Comparison of ENCODE assay signal across 1 cellular context in genomic region chr1:154183045-154183968, GRCh38.
TF ChIP-seq lines count a peak whose summit lies in the region.

No MANE protein-coding gene starts in this region.

TF ChIP-seq in HepG2, 621 proteins besides CTCF, POLR2A, EP300 and RAD21 (continued from another document and continues in another):
- TF ChIP-seq THYN1 (CRISPR knock-in tag; IDR thresholded peaks at IDR 0.05; ENCODE audit: borderline replicate concordance, low read depth) (no peak), ELK4 (CRISPR knock-in tag; IDR thresholded peaks at IDR 0.05; ENCODE audit: borderline replicate concordance) (no peak), TEAD3 (CRISPR knock-in tag; optimal IDR thresholded peaks at IDR 0.05; ENCODE audit: borderline replicate concordance) (peak; percentile 93), ZNF24 (IDR thresholded peaks at IDR 0.05) (no peak), ZNF782 (CRISPR knock-in tag; IDR thresholded peaks at IDR 0.05; ENCODE audit: borderline replicate concordance) (peak; percentile 33; the same call in 1 of the 2 replicates), TGIF2 (CRISPR knock-in tag; IDR thresholded peaks at IDR 0.05) (peak; percentile 77), PITX1 (CRISPR knock-in tag; IDR thresholded peaks at IDR 0.05) (0 out of 2 replicates have a peak, but pooled peaks have one; percentile 38), ZNF737 (CRISPR knock-in tag; IDR thresholded peaks at IDR 0.05; ENCODE audit: borderline replicate concordance) (no peak), NR2F1 (CRISPR knock-in tag; IDR thresholded peaks at IDR 0.05) (peak in 1 of 2 experiments; percentile 53; a peak in 1 of 4 replicates), ZNF138 (CRISPR knock-in tag; IDR thresholded peaks at IDR 0.05; ENCODE audit: low read depth) (0 out of 2 replicates have a peak, but pooled peaks have one; percentile 38), DNMT3B (CRISPR knock-in tag; conservative IDR thresholded peaks at IDR 0.05) (no peak; the same call in 1 of the 2 replicates), REL (CRISPR knock-in tag; conservative IDR thresholded peaks at IDR 0.05) (peak; percentile 82; the same call in 1 of the 2 replicates), SP140L (CRISPR knock-in tag; IDR thresholded peaks at IDR 0.05; ENCODE audit: borderline replicate concordance) (no peak), MIER3 (CRISPR knock-in tag; IDR thresholded peaks at IDR 0.05; ENCODE audit: borderline replicate concordance) (peak; percentile 84; the same call in 1 of the 2 replicates), HMG20B (CRISPR knock-in tag; conservative IDR thresholded peaks at IDR 0.05) (no peak; the same call in 1 of the 2 replicates), NBN (conservative IDR thresholded peaks at IDR 0.05) (no peak), ZNF83 (CRISPR knock-in tag; IDR thresholded peaks at IDR 0.05; ENCODE audit: borderline replicate concordance) (no peak; the same call in 1 of the 2 replicates), ZNF274 (CRISPR knock-in tag; IDR thresholded peaks at IDR 0.05) (peak; percentile 75; the same call in 1 of the 2 replicates), ZNF446 (CRISPR knock-in tag; IDR thresholded peaks at IDR 0.05) (no peak), E2F1 (CRISPR knock-in tag; IDR thresholded peaks at IDR 0.05) (peak; percentile 97), SIX1 (CRISPR knock-in tag; IDR thresholded peaks at IDR 0.05; ENCODE audit: borderline replicate concordance) (no peak), ZNF160 (CRISPR knock-in tag; IDR thresholded peaks at IDR 0.05) (0 out of 2 replicates have a peak, but pooled peaks have one; percentile 29), HIVEP1 (CRISPR knock-in tag; IDR thresholded peaks at IDR 0.05) (peak; percentile 90), NAIF1 (CRISPR knock-in tag; IDR thresholded peaks at IDR 0.05; ENCODE audit: borderline replicate concordance) (no peak), ZFP62 (CRISPR knock-in tag; IDR thresholded peaks at IDR 0.05) (no peak), NFYC (CRISPR knock-in tag; IDR thresholded peaks at IDR 0.05) (peak; percentile 83), SIN3B (IDR thresholded peaks at IDR 0.05; ENCODE audit: low read length) (peak; percentile 27; the same call in 1 of the 2 replicates), KMT2A (CRISPR knock-in tag; IDR thresholded peaks at IDR 0.05) (peak; percentile 89), HNRNPLL (IDR thresholded peaks at IDR 0.05; ENCODE audit: low read depth, low read length, poor library complexity, severe bottlenecking) (peak; percentile 78), XBP1 (CRISPR knock-in tag; IDR thresholded peaks at IDR 0.05) (no peak), ZNF124 (CRISPR knock-in tag; IDR thresholded peaks at IDR 0.05) (peak; percentile 75; the same call in 1 of the 2 replicates), ARNT2 (CRISPR knock-in tag; IDR thresholded peaks at IDR 0.05; ENCODE audit: low read depth) (peak; percentile 91), ZNF367 (CRISPR knock-in tag; IDR thresholded peaks at IDR 0.05; ENCODE audit: borderline replicate concordance) (no peak), TAF1 (CRISPR knock-in tag; IDR thresholded peaks at IDR 0.05) (peak; percentile 98), ZNF296 (CRISPR knock-in tag; conservative IDR thresholded peaks at IDR 0.05) (no peak), KDM5B (CRISPR knock-in tag; IDR thresholded peaks at IDR 0.05; ENCODE audit: borderline replicate concordance) (peak; percentile 90), ERF (CRISPR knock-in tag; IDR thresholded peaks at IDR 0.05) (peak; percentile 93), IKZF1 (IDR thresholded peaks at IDR 0.05) (no peak), ZSCAN22 (CRISPR knock-in tag; IDR thresholded peaks at IDR 0.05) (no peak), KLF16 (CRISPR knock-in tag; IDR thresholded peaks at IDR 0.05) (peak; percentile 93 to 97; a peak in 3 of 4 replicates), GRHL1 (CRISPR knock-in tag; conservative IDR thresholded peaks at IDR 0.05) (no peak), ZFP1 (CRISPR knock-in tag; IDR thresholded peaks at IDR 0.05) (peak; percentile 75; the same call in 1 of the 2 replicates), SP4 (CRISPR knock-in tag; IDR thresholded peaks at IDR 0.05) (peak; percentile 95), CHD2 (IDR thresholded peaks at IDR 0.05; ENCODE audit: low read depth, low read length) (no peak), NFRKB (IDR thresholded peaks at IDR 0.05) (no peak)
- TF ChIP-seq, protein P1, sequence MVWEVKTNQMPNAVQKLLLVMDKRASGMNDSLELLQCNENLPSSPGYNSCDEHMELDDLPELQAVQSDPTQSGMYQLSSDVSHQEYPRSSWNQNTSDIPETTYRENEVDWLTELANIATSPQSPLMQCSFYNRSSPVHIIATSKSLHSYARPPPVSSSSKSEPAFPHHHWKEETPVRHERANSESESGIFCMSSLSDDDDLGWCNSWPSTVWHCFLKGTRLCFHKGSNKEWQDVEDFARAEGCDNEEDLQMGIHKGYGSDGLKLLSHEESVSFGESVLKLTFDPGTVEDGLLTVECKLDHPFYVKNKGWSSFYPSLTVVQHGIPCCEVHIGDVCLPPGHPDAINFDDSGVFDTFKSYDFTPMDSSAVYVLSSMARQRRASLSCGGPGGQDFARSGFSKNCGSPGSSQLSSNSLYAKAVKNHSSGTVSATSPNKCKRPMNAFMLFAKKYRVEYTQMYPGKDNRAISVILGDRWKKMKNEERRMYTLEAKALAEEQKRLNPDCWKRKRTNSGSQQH (CRISPR knock-in tag; IDR thresholded peaks at IDR 0.05; ENCODE audit: low read depth) = peak; percentile 82; the same call in 1 of the 2 replicates
- TF ChIP-seq, protein P2, sequence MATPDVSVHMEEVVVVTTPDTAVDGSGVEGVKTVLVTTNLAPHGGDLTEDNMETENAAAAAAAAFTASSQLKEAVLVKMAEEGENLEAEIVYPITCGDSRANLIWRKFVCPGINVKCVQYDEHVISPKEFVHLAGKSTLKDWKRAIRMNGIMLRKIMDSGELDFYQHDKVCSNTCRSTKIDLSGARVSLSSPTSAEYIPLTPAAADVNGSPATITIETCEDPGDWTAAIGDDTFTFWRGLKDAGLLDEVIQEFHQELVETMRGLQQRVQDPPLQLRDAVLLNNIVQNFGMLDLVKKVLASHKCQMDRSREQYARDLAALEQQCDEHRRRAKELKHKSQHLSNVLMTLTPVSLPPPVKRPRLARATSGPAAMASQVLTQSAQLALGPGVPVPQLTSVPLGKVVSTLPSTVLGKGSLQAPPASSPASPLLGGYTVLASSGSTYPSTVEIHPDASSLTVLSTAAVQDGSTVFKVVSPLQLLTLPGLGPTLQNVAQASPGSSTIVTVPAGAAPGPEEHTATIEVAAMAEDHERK (CRISPR knock-in tag; IDR thresholded peaks at IDR 0.05; ENCODE audit: low read depth) = 0 out of 2 replicates have a peak, but pooled peaks have one; percentile 36
- TF ChIP-seq, protein P3, sequence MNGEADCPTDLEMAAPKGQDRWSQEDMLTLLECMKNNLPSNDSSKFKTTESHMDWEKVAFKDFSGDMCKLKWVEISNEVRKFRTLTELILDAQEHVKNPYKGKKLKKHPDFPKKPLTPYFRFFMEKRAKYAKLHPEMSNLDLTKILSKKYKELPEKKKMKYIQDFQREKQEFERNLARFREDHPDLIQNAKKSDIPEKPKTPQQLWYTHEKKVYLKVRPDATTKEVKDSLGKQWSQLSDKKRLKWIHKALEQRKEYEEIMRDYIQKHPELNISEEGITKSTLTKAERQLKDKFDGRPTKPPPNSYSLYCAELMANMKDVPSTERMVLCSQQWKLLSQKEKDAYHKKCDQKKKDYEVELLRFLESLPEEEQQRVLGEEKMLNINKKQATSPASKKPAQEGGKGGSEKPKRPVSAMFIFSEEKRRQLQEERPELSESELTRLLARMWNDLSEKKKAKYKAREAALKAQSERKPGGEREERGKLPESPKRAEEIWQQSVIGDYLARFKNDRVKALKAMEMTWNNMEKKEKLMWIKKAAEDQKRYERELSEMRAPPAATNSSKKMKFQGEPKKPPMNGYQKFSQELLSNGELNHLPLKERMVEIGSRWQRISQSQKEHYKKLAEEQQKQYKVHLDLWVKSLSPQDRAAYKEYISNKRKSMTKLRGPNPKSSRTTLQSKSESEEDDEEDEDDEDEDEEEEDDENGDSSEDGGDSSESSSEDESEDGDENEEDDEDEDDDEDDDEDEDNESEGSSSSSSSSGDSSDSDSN (CRISPR knock-in tag; IDR thresholded peaks at IDR 0.05) = peak; percentile 76
- TF ChIP-seq, protein P4, sequence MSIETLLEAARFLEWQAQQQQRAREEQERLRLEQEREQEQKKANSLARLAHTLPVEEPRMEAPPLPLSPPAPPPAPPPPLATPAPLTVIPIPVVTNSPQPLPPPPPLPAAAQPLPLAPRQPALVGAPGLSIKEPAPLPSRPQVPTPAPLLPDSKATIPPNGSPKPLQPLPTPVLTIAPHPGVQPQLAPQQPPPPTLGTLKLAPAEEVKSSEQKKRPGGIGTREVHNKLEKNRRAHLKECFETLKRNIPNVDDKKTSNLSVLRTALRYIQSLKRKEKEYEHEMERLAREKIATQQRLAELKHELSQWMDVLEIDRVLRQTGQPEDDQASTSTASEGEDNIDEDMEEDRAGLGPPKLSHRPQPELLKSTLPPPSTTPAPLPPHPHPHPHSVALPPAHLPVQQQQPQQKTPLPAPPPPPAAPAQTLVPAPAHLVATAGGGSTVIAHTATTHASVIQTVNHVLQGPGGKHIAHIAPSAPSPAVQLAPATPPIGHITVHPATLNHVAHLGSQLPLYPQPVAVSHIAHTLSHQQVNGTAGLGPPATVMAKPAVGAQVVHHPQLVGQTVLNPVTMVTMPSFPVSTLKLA (IDR thresholded peaks at IDR 0.05) = peak; percentile 52
- TF ChIP-seq, protein P5, sequence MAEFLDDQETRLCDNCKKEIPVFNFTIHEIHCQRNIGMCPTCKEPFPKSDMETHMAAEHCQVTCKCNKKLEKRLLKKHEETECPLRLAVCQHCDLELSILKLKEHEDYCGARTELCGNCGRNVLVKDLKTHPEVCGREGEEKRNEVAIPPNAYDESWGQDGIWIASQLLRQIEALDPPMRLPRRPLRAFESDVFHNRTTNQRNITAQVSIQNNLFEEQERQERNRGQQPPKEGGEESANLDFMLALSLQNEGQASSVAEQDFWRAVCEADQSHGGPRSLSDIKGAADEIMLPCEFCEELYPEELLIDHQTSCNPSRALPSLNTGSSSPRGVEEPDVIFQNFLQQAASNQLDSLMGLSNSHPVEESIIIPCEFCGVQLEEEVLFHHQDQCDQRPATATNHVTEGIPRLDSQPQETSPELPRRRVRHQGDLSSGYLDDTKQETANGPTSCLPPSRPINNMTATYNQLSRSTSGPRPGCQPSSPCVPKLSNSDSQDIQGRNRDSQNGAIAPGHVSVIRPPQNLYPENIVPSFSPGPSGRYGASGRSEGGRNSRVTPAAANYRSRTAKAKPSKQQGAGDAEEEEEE (CRISPR knock-in tag; IDR thresholded peaks at IDR 0.05; ENCODE audit: borderline replicate concordance) = no peak
- TF ChIP-seq, protein P6, sequence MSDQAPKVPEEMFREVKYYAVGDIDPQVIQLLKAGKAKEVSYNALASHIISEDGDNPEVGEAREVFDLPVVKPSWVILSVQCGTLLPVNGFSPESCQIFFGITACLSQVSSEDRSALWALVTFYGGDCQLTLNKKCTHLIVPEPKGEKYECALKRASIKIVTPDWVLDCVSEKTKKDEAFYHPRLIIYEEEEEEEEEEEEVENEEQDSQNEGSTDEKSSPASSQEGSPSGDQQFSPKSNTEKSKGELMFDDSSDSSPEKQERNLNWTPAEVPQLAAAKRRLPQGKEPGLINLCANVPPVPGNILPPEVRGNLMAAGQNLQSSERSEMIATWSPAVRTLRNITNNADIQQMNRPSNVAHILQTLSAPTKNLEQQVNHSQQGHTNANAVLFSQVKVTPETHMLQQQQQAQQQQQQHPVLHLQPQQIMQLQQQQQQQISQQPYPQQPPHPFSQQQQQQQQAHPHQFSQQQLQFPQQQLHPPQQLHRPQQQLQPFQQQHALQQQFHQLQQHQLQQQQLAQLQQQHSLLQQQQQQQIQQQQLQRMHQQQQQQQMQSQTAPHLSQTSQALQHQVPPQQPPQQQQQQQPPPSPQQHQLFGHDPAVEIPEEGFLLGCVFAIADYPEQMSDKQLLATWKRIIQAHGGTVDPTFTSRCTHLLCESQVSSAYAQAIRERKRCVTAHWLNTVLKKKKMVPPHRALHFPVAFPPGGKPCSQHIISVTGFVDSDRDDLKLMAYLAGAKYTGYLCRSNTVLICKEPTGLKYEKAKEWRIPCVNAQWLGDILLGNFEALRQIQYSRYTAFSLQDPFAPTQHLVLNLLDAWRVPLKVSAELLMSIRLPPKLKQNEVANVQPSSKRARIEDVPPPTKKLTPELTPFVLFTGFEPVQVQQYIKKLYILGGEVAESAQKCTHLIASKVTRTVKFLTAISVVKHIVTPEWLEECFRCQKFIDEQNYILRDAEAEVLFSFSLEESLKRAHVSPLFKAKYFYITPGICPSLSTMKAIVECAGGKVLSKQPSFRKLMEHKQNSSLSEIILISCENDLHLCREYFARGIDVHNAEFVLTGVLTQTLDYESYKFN (CRISPR knock-in tag; conservative IDR thresholded peaks at IDR 0.05) = peak; percentile 61
